In genomic region chr9:16405421-16405820, GRCh38 we compare ENCODE assay signal across 17 cellular contexts.
A peak's percentile ranks its signal among the peaks of the same experiment; 100 is the strongest.
DNase-seq lines count a peak whose midpoint lies in the region; ATAC-seq and TF ChIP-seq lines count a peak whose summit lies in the region.
"Had no signal": no experiment of that assay in that cellular context is flagged by ENCODE, and none has a peak within 500 bp of the region (broad histone marks: within the 10 kb centered on the region; RNA-seq: fewer than 3 reads in every experiment).

No MANE protein-coding gene starts in this region.

- no peaks in the 10 kb centered on the region for H3K4me1 ChIP-seq in GM23338 (ENCODE audit: insufficient read depth)
- no peaks in the 10 kb centered on the region for H3K4me1 ChIP-seq in ascending aorta

- H3K4me3 ChIP-seq in GM23338 (no peak overlapping the region), fibroblast of pulmonary artery (replicated peaks; ENCODE audit: low read depth, low read length) (no peak overlapping the region), ascending aorta (no peak overlapping the region)
- H3K4me3 ChIP-seq: GM23248 had no signal

- no peaks in the 10 kb centered on the region for H3K27me3 ChIP-seq in GM23338 (ENCODE audit: insufficient read depth)
- H3K27me3 ChIP-seq in ascending aorta, result no peaks in the 10 kb centered on the region

- intact Hi-C loops in ascending aorta (cut with DNase I), result no loop called here

- H3K4me2 ChIP-seq in GM23338, result no peak overlapping the region

- no peaks in the 10 kb centered on the region for H3F3A ChIP-seq in GM23338 (replicated peaks; ENCODE audit: low read depth)

- no peaks in the 10 kb centered on the region for H4K20me1 ChIP-seq in GM23338 (replicated peaks; ENCODE audit: insufficient read depth)

- ATAC-seq in GM23338, result no peak
- ATAC-seq: HCT116 had no signal

- H3K27ac ChIP-seq in GM23338 (ENCODE audit: low read depth) (no peak overlapping the region), ascending aorta (no peak overlapping the region)
- H3K27ac ChIP-seq: GM23248 had no signal

- H3K36me3 Mint-ChIP-seq in GM23338 (ENCODE audit: low read depth), result no peaks in the 10 kb centered on the region
- peaks cover 4% of the 10 kb centered on the region for H3K36me3 Mint-ChIP-seq in nephron (ENCODE audit: low read depth)
- H3K36me3 Mint-ChIP-seq: CD4-positive, alpha-beta memory T cell had no signal

- 0 out of 2 replicates have a peak overlapping the region, but pooled peaks have one; percentile 34 for H2AFZ ChIP-seq in GM23338
- H2AFZ ChIP-seq: GM23248 had no signal

- H3K27me3 Mint-ChIP-seq in GM23338 (ENCODE audit: insufficient read depth, low read depth, poor library complexity), result no peaks in the 10 kb centered on the region
- no peaks in the 10 kb centered on the region for H3K27me3 Mint-ChIP-seq in nephron (ENCODE audit: low read depth)

- DNase-seq in GM23338 (ENCODE audit: low spot score) (no peak), amniotic epithelial cell (ENCODE audit: low read depth) (peak; percentile 75), fibroblast of pulmonary artery (ENCODE audit: low read depth) (peak; percentile 38), NOMO-1 (lab: John Stamatoyannopoulos, UW; ENCODE audit: unreplicated experiment in 2 of 2) (no peak), ascending aorta (ENCODE audit: low spot score in 2 of 2) (no peak)
- no peak for DNase-seq in effector CD4-positive, alpha-beta T cell
- DNase-seq: 8988T; C1 segment of cervical spinal cord; Calu3; CD4-positive, alpha-beta memory T cell; COR-L47; DMS153; DND-41; GM23248; H9 had no signal

- H3K79me2 ChIP-seq in GM23338 (replicated peaks; ENCODE audit: insufficient read depth), result no peaks in the 10 kb centered on the region

- H3K4me3 Mint-ChIP-seq in GM23338 (no peak overlapping the region), nephron (no peak overlapping the region)
- H3K4me3 Mint-ChIP-seq: CD4-positive, alpha-beta memory T cell; H9 had no signal

- no peak for TF ChIP-seq CTCF in GM23338 (conservative IDR thresholded peaks at IDR 0.05; ENCODE audit: low read depth in 2 of 2)
- no peak for TF ChIP-seq CTCF in fibroblast of pulmonary artery (IDR thresholded peaks at IDR 0.05; ENCODE audit: low read length, missing control alignments)
- no peak for TF ChIP-seq CTCF in nephron (IDR thresholded peaks at IDR 0.05; ENCODE audit: unreplicated experiment in 3 of 3)
- TF ChIP-seq CTCF in ascending aorta (IDR thresholded peaks at IDR 0.05), result no peak

- H3K4me1 Mint-ChIP-seq in GM23338 (peaks cover 6% of the 10 kb centered on the region; the same call in 2 of the 3 replicates), nephron (peaks cover 21% of the 10 kb centered on the region)
- H3K4me1 Mint-ChIP-seq: CD4-positive, alpha-beta memory T cell had no signal

- H3K36me3 ChIP-seq in GM23338 (ENCODE audit: insufficient read depth) (no peaks in the 10 kb centered on the region), ascending aorta (no peaks in the 10 kb centered on the region)

- H3K9me3 Mint-ChIP-seq in GM23338 (no peaks in the 10 kb centered on the region), nephron (peaks cover 6% of the 10 kb centered on the region)
- H3K9me3 Mint-ChIP-seq: H9 had no signal

- H3K9me2 ChIP-seq in GM23338 (ENCODE audit: insufficient read depth), result no peaks in the 10 kb centered on the region

- H3K27ac Mint-ChIP-seq in GM23338 (no peak overlapping the region), nephron (peak overlapping the region in 2 of 3 experiments; percentile 3 to 8)
- H3K27ac Mint-ChIP-seq: CD4-positive, alpha-beta memory T cell; H9 had no signal

- H3K9me3 ChIP-seq in ascending aorta, result no peaks in the 10 kb centered on the region

TF ChIP-seq in GM23338, 12 proteins besides CTCF, POLR2A, EP300 and RAD21 (continues in another document):
- no peak for TF ChIP-seq JUNB (IDR thresholded peaks at IDR 0.05; ENCODE audit: unreplicated experiment)
- TF ChIP-seq NANOG (IDR thresholded peaks at IDR 0.05; ENCODE audit: borderline replicate concordance), result no peak
- TF ChIP-seq STAT1 (IDR thresholded peaks at IDR 0.05; ENCODE audit: unreplicated experiment), result no peak
- no peak for TF ChIP-seq POLR2AphosphoS5 (IDR thresholded peaks at IDR 0.05; ENCODE audit: low read depth)
- TF ChIP-seq EZH2phosphoT487 (IDR thresholded peaks at IDR 0.05; ENCODE audit: unreplicated experiment), result no peak
- TF ChIP-seq CREB1 (CRISPR knock-in tag; IDR thresholded peaks at IDR 0.05; ENCODE audit: low read depth), result no peak
- TF ChIP-seq ETS1 (IDR thresholded peaks at IDR 0.05), result no peak
- TF ChIP-seq REST (IDR thresholded peaks at IDR 0.05; ENCODE audit: unreplicated experiment), result no peak

Comparison
In these comparisons a context has a peak if more than half of its experiments do, and no peak if none do; other contexts are left out.
1. DNase-seq: peak in amniotic epithelial cell (single experiment) and fibroblast of pulmonary artery (single experiment); none in GM23338 (single experiment), NOMO-1 (0 of 2), effector CD4-positive, alpha-beta T cell (single experiment) and ascending aorta (0 of 2).